Comparison of ENCODE assay signal across 8 cellular contexts in the genomic region with DNA sequence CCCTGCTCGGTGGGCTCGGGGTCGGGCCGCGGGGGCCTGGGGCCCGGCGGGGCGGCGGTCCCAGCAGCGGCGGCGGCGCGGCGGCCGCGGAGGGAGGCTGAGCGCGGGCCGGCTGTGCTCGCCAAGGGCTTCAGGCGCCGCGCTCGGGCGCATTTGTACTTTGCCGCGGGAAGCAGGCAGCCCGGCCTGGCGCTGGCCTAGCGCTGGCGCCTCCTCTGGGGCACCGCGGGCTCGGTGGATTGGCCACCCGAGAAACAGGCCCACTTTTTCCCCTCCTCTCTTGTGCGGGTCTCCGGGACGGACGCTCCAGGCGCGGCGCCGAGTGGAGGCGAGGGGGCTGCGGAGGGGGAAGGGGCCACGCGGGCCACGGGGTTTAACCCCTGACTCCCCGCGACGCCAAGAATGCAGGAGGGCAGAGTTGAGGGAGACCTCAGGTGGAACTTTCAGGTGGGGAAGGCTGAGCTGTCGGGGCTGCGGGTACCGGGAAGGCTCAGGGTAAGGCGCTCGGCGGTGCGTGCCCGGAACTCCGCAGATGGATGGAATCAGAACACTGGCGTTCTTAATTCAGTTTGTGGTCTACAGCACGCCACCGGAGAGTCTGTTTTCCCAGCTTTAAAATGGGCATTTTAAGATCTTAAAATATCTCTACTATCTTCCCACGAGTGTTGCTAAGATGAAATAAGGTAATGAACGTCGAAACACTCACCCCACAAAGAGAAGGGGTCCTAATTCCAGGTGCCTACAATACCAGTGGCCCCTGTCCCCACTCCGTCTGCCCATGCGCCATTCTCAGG. TPM values are rescaled to one million over a fixed set of nuclear protein-coding genes. Genes with fewer than 3 reads are reported as not detected.
A peak's percentile ranks its signal among the peaks of the same experiment; 100 is the strongest.
DNase-seq lines count a peak whose midpoint lies in the region; ATAC-seq and TF ChIP-seq lines count a peak whose summit lies in the region.
"Had no signal": no experiment of that assay in that cellular context is flagged by ENCODE, and none has a peak within 500 bp of the region (broad histone marks: within the 10 kb centered on the region; RNA-seq: fewer than 3 reads in every experiment).

A gene with protein sequence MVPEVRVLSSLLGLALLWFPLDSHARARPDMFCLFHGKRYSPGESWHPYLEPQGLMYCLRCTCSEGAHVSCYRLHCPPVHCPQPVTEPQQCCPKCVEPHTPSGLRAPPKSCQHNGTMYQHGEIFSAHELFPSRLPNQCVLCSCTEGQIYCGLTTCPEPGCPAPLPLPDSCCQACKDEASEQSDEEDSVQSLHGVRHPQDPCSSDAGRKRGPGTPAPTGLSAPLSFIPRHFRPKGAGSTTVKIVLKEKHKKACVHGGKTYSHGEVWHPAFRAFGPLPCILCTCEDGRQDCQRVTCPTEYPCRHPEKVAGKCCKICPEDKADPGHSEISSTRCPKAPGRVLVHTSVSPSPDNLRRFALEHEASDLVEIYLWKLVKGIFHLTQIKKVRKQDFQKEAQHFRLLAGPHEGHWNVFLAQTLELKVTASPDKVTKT (minus strand): TSS at position 126 of the 794 bp plus-strand sequence. CDS start 538 bp downstream, outside the sequence.

- H3K27ac ChIP-seq in HUES64 (ENCODE audit: low read depth, low read length) (no peak within 1 kb of the TSS), mammary epithelial cell (ENCODE audit: insufficient read depth, low read depth, low read length) (no peak within 1 kb of the TSS), suprapubic skin (no peak within 1 kb of the TSS)

- in situ Hi-C loops in mammary epithelial cell (cut with MboI; ENCODE audit: low sequenced_read_pairs in 2 of 2): loop anchor here in 1 of 2 donors (10.0 kb wide), 1 partner anchor 97 kb away; no protein-coding TSS in a partner anchor

- TF ChIP-seq CTCF in mammary epithelial cell (conservative IDR thresholded peaks at IDR 0.05 in 1 of 2, IDR thresholded peaks at IDR 0.05 in 1 of 2; ENCODE audit: extremely low read depth in 1 of 2, insufficient read depth in 1 of 2, low read depth in 1 of 2, low read length in 2 of 2): no peak
- TF ChIP-seq CTCF in suprapubic skin (IDR thresholded peaks at IDR 0.05): no peak

- no peak within 1 kb of the TSS for H2AFZ ChIP-seq in mammary epithelial cell (ENCODE audit: low read depth, low read length)

- no peaks in the 10 kb centered on the region for H3K79me2 ChIP-seq in mammary epithelial cell (ENCODE audit: insufficient read depth, low read length)

- H3K9ac ChIP-seq in HUES64 (ENCODE audit: low read depth, low read length) (peak within 1 kb of the TSS; percentile 61), mammary epithelial cell (ENCODE audit: insufficient read depth, low read length) (no peak within 1 kb of the TSS)

- peaks cover 78% of the 10 kb centered on the region for H3K27me3 ChIP-seq in HUES64 (ENCODE audit: insufficient read depth, low read length)
- H3K27me3 ChIP-seq in mammary epithelial cell (ENCODE audit: insufficient read depth, low read length): peaks cover 28% of the 10 kb centered on the region
- H3K27me3 ChIP-seq in suprapubic skin: peaks cover 54% of the 10 kb centered on the region

- TF ChIP-seq EP300 in suprapubic skin (IDR thresholded peaks at IDR 0.05): no peak

- no peaks in the 10 kb centered on the region for H4K20me1 ChIP-seq in mammary epithelial cell (ENCODE audit: insufficient read depth, low read length)

- H3K9me3 ChIP-seq in HUES64 (ENCODE audit: insufficient read depth, low read depth, low read length) (no peaks in the 10 kb centered on the region), mammary epithelial cell (replicated peaks; ENCODE audit: insufficient read depth, low read length) (no peaks in the 10 kb centered on the region), suprapubic skin (no peaks in the 10 kb centered on the region)

- dilution Hi-C loops in mammary epithelial cell (cut with HindIII; ENCODE audit: low sequenced_read_pairs): no loop called here

- ATAC-seq in HG02763 (IDR thresholded peaks at IDR 0.05; ENCODE audit: unreplicated experiment) (no peak), GM21515 (IDR thresholded peaks at IDR 0.05; ENCODE audit: unreplicated experiment) (no peak)

- peak within 1 kb of the TSS; percentile 79 for H3K4me2 ChIP-seq in mammary epithelial cell (ENCODE audit: insufficient read depth, low read depth, low read length)

- no peak for TF ChIP-seq POLR2A in suprapubic skin (IDR thresholded peaks at IDR 0.05)

- intact Hi-C loops in mammary epithelial cell (cut with micrococcal nuclease): no loop called here

- H3K4me1 ChIP-seq in HUES64 (ENCODE audit: insufficient read depth, low read length): no peaks in the 10 kb centered on the region
- no peaks in the 10 kb centered on the region for H3K4me1 ChIP-seq in mammary epithelial cell (ENCODE audit: insufficient read depth, low read length)
- H3K4me1 ChIP-seq in suprapubic skin: peaks cover 7% of the 10 kb centered on the region

- DNase-seq in mammary epithelial cell (no peak), islet precursor cell (peak; percentile 64), suprapubic skin (ENCODE audit: low spot score in 2 of 2) (no peak), NCI-H524 treated with DMSO at 0.1 percent for 48 hours (lab: John Stamatoyannopoulos, UW) (no peak)
- DNase-seq: activated naive CD4-positive, alpha-beta T cell had no signal

- BruUV-seq in mammary epithelial cell (replicated peaks; lab: Mats Ljungman, UMichigan): no TSS peak

- H3K36me3 ChIP-seq in HUES64 (ENCODE audit: insufficient read depth, low read length) (no peaks in the 10 kb centered on the region), mammary epithelial cell (ENCODE audit: insufficient read depth, low read length) (no peaks in the 10 kb centered on the region), suprapubic skin (no peaks in the 10 kb centered on the region)

- 12% methylated on average over 67 of the region's 69 CpGs for WGBS in HUES64
- WGBS in mammary epithelial cell (ENCODE audit: low coverage, missing lambda C conversion rate): 21% methylated on average over 25 of the region's 69 CpGs
- 18% methylated on average over 47 of the region's 69 CpGs for WGBS in suprapubic skin

- CTCF ChIA-PET in mammary epithelial cell (lab: Charles Lee; ENCODE audit: low non-redundant PET): no interaction called here

- H3K4me3 ChIP-seq in HUES64 (ENCODE audit: low read length) (peak within 1 kb of the TSS; percentile 56), mammary epithelial cell (replicated peaks in 1 of 3; ENCODE audit: insufficient read depth in 1 of 3, low read depth in 2 of 3, low read length in 3 of 3) (peak within 1 kb of the TSS in 1 of 3 experiments; percentile 5), suprapubic skin (peak within 1 kb of the TSS; percentile 37)

RNA-seq across cellular contexts. Expression of the gene that starts here (rescaled TPM):
- 0.10 TPM for polyA plus RNA-seq in HUES64 (2013, experiment 1 of 2)
- polyA plus RNA-seq in HUES64 (2013, experiment 2 of 2): not detected
- total RNA-seq in mammary epithelial cell (not detected), suprapubic skin (not detected)
- not detected for polyA plus RNA-seq in mammary epithelial cell
- not detected for polyA minus RNA-seq in mammary epithelial cell
